ENCODE assay signal across 14 cellular contexts in genomic region chr10:70363292-70363691, GRCh38. TPM values are rescaled to one million over a fixed set of nuclear protein-coding genes. Genes with fewer than 3 reads are reported as not detected.
DNase-seq lines count a peak whose midpoint lies in the region; ATAC-seq and TF ChIP-seq lines count a peak whose summit lies in the region.
"Had no signal": no experiment of that assay in that cellular context is flagged by ENCODE, and none has a peak within 500 bp of the region (broad histone marks: within the 10 kb centered on the region; RNA-seq: fewer than 3 reads in every experiment).

No MANE protein-coding gene starts in this region.

- H3K4me3 Mint-ChIP-seq in natural killer cell treated with Interleukin-12 subunit alpha and Interleukin-12 subunit beta and Interleukin-15 and Interleukin-18, amount 100 ng/mL, for 72 hours: peak overlapping the region; percentile 12
- H3K4me3 Mint-ChIP-seq in natural killer cell: no peak overlapping the region
- H3K4me3 Mint-ChIP-seq: stimulated activated naive CD8-positive, alpha-beta T cell treated with anti-CD3 and anti-CD28 coated beads, Interleukin-15, amount 100 ng/mL, for 72 hours had no signal

- H3K36me3 ChIP-seq in fibroblast of lung (ENCODE audit: control insufficient read depth, insufficient read depth, low read length): no peaks in the 10 kb centered on the region
- no peaks in the 10 kb centered on the region for H3K36me3 ChIP-seq in gastrocnemius medialis
- no peaks in the 10 kb centered on the region for H3K36me3 ChIP-seq in aorta (ENCODE audit: control insufficient read depth in 1 of 2, insufficient read depth in 2 of 2, low read length in 1 of 2)
- H3K36me3 ChIP-seq: HAP-1 had no signal

- 84% methylated on average over 1 of the region's 1 CpG for WGBS in aorta, 2 donors

- in situ Hi-C loops in gastrocnemius medialis (cut with MboI; ENCODE audit: low sequenced_read_pairs in 4 of 4): loop anchor here (5.0 to 10.0 kb wide), 3 partner anchors 88 to 141 kb away; no protein-coding TSS in a partner anchor

- peak overlapping the region in 1 of 4 experiments; percentile 32 for H3K4me3 ChIP-seq in fibroblast of lung (replicated peaks in 1 of 4; ENCODE audit: control extremely low read depth in 1 of 4, insufficient read depth in 1 of 4, low read depth in 3 of 4, low read length in 4 of 4)
- H3K4me3 ChIP-seq in gastrocnemius medialis: peak overlapping the region in 1 of 4 donors; percentile 15
- no peak overlapping the region for H3K4me3 ChIP-seq in aorta (ENCODE audit: low read length in 2 of 2)
- H3K4me3 ChIP-seq: HAP-1 had no signal

- intact Hi-C loops in natural killer cell (cut with micrococcal nuclease): loop anchor here (10.0 kb wide), 1 partner anchor 88 kb away; no protein-coding TSS in a partner anchor
- intact Hi-C loops in gastrocnemius medialis (cut with DNase I; ENCODE audit: low total_unique reads): loop anchor here (5.0 kb wide), 2 partner anchors 41 to 81 kb away; partner anchors contain the start of gene NPFFR1
- intact Hi-C loops in aorta (cut with DNase I): loop anchor here in 1 of 2 donors (5.0 kb wide), 1 partner anchor 66 kb away; no protein-coding TSS in a partner anchor

- H3K27ac ChIP-seq in fibroblast of lung (ENCODE audit: insufficient read depth, low read length) (peak overlapping the region; percentile 80), gastrocnemius medialis (peak overlapping the region; percentile 86 to 91 (median 90)), aorta (ENCODE audit: low read depth in 1 of 2, low read length in 2 of 2) (peak overlapping the region; percentile 12 to 65)

- no peaks in the 10 kb centered on the region for H3K27me3 ChIP-seq in fibroblast of lung (ENCODE audit: control insufficient read depth, insufficient read depth, low read length)
- no peaks in the 10 kb centered on the region for H3K27me3 ChIP-seq in gastrocnemius medialis
- no peaks in the 10 kb centered on the region for H3K27me3 ChIP-seq in aorta (ENCODE audit: control insufficient read depth in 1 of 2, insufficient read depth in 2 of 2, low read length in 1 of 2)

- peak overlapping the region; percentile 78 to 99 for H3K27ac Mint-ChIP-seq in natural killer cell treated with Interleukin-12 subunit alpha and Interleukin-12 subunit beta and Interleukin-15 and Interleukin-18, amount 100 ng/mL, for 72 hours
- H3K27ac Mint-ChIP-seq in natural killer cell: no peak overlapping the region

- no peaks in the 10 kb centered on the region for H3K27me3 Mint-ChIP-seq in natural killer cell treated with Interleukin-12 subunit alpha and Interleukin-12 subunit beta and Interleukin-15 and Interleukin-18, amount 100 ng/mL, for 72 hours
- no peaks in the 10 kb centered on the region for H3K27me3 Mint-ChIP-seq in natural killer cell (ENCODE audit: low read depth in 2 of 2)
- H3K27me3 Mint-ChIP-seq: stimulated activated naive CD8-positive, alpha-beta T cell treated with anti-CD3 and anti-CD28 coated beads, Interleukin-15, amount 100 ng/mL, for 72 hours had no signal

- no peak for ATAC-seq in natural killer cell treated with Interleukin-12 subunit alpha and Interleukin-12 subunit beta and Interleukin-15 and Interleukin-18, amount 100 ng/mL, for 72 hours
- ATAC-seq in natural killer cell: no peak
- ATAC-seq in gastrocnemius medialis: no peak
- no peak for ATAC-seq in aorta (ENCODE audit: low FRiP score)

- H3K36me3 Mint-ChIP-seq in natural killer cell treated with Interleukin-12 subunit alpha and Interleukin-12 subunit beta and Interleukin-15 and Interleukin-18, amount 100 ng/mL, for 72 hours: no peaks in the 10 kb centered on the region
- no peaks in the 10 kb centered on the region for H3K36me3 Mint-ChIP-seq in natural killer cell

- H3K4me2 ChIP-seq in fibroblast of lung (ENCODE audit: extremely low read depth, insufficient read depth, low read length): no peak overlapping the region

- TF ChIP-seq POLR2A in gastrocnemius medialis (IDR thresholded peaks at IDR 0.05): no peak

- no peaks in the 10 kb centered on the region for H3K9me3 ChIP-seq in fibroblast of lung (ENCODE audit: control insufficient read depth, insufficient read depth, low read depth, low read length)
- H3K9me3 ChIP-seq in gastrocnemius medialis: no peaks in the 10 kb centered on the region
- H3K9me3 ChIP-seq in aorta (ENCODE audit: control insufficient read depth, low read length): no peaks in the 10 kb centered on the region
- H3K9me3 ChIP-seq: HAP-1 had no signal

- no peak overlapping the region for H2AFZ ChIP-seq in fibroblast of lung (ENCODE audit: low read length)

- no peak for TF ChIP-seq CTCF in natural killer cell (IDR thresholded peaks at IDR 0.05)
- TF ChIP-seq CTCF in fibroblast of lung (conservative IDR thresholded peaks at IDR 0.05 in 1 of 2, IDR thresholded peaks at IDR 0.05 in 1 of 2; ENCODE audit: low read depth in 1 of 2, low read length in 2 of 2): no peak
- no peak for TF ChIP-seq CTCF in gastrocnemius medialis (IDR thresholded peaks at IDR 0.05 in 4 of 5, conservative IDR thresholded peaks at IDR 0.05 in 1 of 5)

- no peak overlapping the region for H3K9ac ChIP-seq in fibroblast of lung (ENCODE audit: insufficient read depth, low read length)

- peaks cover 38 to 52% of the 10 kb centered on the region in 2 donors for H3K4me1 Mint-ChIP-seq in natural killer cell treated with Interleukin-12 subunit alpha and Interleukin-12 subunit beta and Interleukin-15 and Interleukin-18, amount 100 ng/mL, for 72 hours (ENCODE audit: low read depth in 2 of 2)
- peaks cover 9% of the 10 kb centered on the region in 2 donors for H3K4me1 Mint-ChIP-seq in natural killer cell

- H3K9me3 Mint-ChIP-seq in natural killer cell treated with Interleukin-12 subunit alpha and Interleukin-12 subunit beta and Interleukin-15 and Interleukin-18, amount 100 ng/mL, for 72 hours: no peaks in the 10 kb centered on the region
- H3K9me3 Mint-ChIP-seq in natural killer cell: no peaks in the 10 kb centered on the region
- H3K9me3 Mint-ChIP-seq: stimulated activated naive CD8-positive, alpha-beta T cell treated with anti-CD3 and anti-CD28 coated beads, Interleukin-15, amount 100 ng/mL, for 72 hours had no signal

- no peak for DNase-seq in natural killer cell treated with Interleukin-12 subunit alpha and Interleukin-12 subunit beta and Interleukin-15 and Interleukin-18, amount 100 ng/mL, for 72 hours (ENCODE audit: low spot score)
- DNase-seq in natural killer cell: no peak
- DNase-seq in fibroblast of lung (ENCODE audit: low read depth in 2 of 2): no peak
- no peak for DNase-seq in gastrocnemius medialis
- DNase-seq in aorta: no peak
- no peak for DNase-seq in NCI-H1092 treated with DMSO at 0.1 percent for 48 hours (lab: John Stamatoyannopoulos, UW)
- DNase-seq in NCI-H748 (lab: John Stamatoyannopoulos, UW; ENCODE audit: unreplicated experiment): no peak
- DNase-seq in NCI-H524 (lab: John Stamatoyannopoulos, UW): no peak
- DNase-seq: activated gamma-delta T cell treated with Interleukin-2 at 50 U/mL for 16 hours; KG1; NCI-H146; NCI-H510A treated with DMSO at 0.1 percent for 48 hours; stimulated activated naive CD8-positive, alpha-beta T cell treated with anti-CD3 and anti-CD28 coated beads, Interleukin-15, amount 100 ng/mL, for 72 hours had no signal

- H3K4me1 ChIP-seq in fibroblast of lung (ENCODE audit: control insufficient read depth, extremely low read depth, insufficient read depth, low read length) (peaks cover 16% of the 10 kb centered on the region), gastrocnemius medialis (peaks cover 18 to 20% of the 10 kb centered on the region in 2 donors), aorta (ENCODE audit: control insufficient read depth in 1 of 2, insufficient read depth in 2 of 2, low read length in 2 of 2) (no peaks in the 10 kb centered on the region)
- H3K4me1 ChIP-seq: HAP-1 had no signal

- H3K79me2 ChIP-seq in fibroblast of lung (ENCODE audit: control insufficient read depth, insufficient read depth, low read length): no peaks in the 10 kb centered on the region

- no peaks in the 10 kb centered on the region for H4K20me1 ChIP-seq in fibroblast of lung (ENCODE audit: control insufficient read depth, extremely low read depth, insufficient read depth, low read length)

RNA-seq across cellular contexts. Expression of gene LRRC20, which starts 19.1 kb away (rescaled TPM):
- 10 to 100 TPM in 1 of 2 donors, 1 to 10 TPM in 1; 6.5 to 17.1 TPM for total RNA-seq in natural killer cell treated with Interleukin-12 subunit alpha and Interleukin-12 subunit beta and Interleukin-15 and Interleukin-18, amount 100 ng/mL, for 72 hours
- total RNA-seq in natural killer cell (1 to 10 TPM; 1.2 to 1.5 (median 1.3) TPM), fibroblast of lung (6.4 and 8.8 TPM in 2 replicates), gastrocnemius medialis (100 to 1,000 TPM; 104 to 220 (median 128) TPM), aorta (1 to 10 TPM; 1.9 to 5.6 TPM)
- polyA plus RNA-seq in fibroblast of lung (8.4 and 13.2 TPM in 2 replicates), aorta (1 to 10 TPM; 3.8 to 4.0 TPM)
- 7.5 and 12.4 TPM in 2 replicates for polyA plus RNA-seq in fibroblast of lung (2012)
- 18.1 and 18.6 TPM in 2 replicates for polyA minus RNA-seq in fibroblast of lung (ENCODE audit: low replicate concordance)

RNA-seq across cellular contexts. Expression of gene EIF4EBP2, which starts 40.7 kb away (rescaled TPM):
- total RNA-seq in natural killer cell treated with Interleukin-12 subunit alpha and Interleukin-12 subunit beta and Interleukin-15 and Interleukin-18, amount 100 ng/mL, for 72 hours: 10 to 100 TPM; 49.8 to 54.6 TPM
- total RNA-seq in natural killer cell: 10 to 100 TPM; 60.6 to 71.6 (median 71.1) TPM
- total RNA-seq in fibroblast of lung: 18.0 and 21.8 TPM in 2 replicates
- polyA plus RNA-seq in fibroblast of lung: 41.5 and 44.9 TPM in 2 replicates
- polyA plus RNA-seq in fibroblast of lung (2012): 25.9 and 30.3 TPM in 2 replicates
- polyA minus RNA-seq in fibroblast of lung (ENCODE audit: low replicate concordance): 25.6 and 26.2 TPM in 2 replicates
- 100 to 1,000 TPM in 3 of 4 donors, 10 to 100 TPM in 1; 58.4 to 141 (median 107) TPM for total RNA-seq in gastrocnemius medialis
- total RNA-seq in aorta: 10 to 100 TPM; 50.4 to 60.5 TPM
- polyA plus RNA-seq in aorta: 10 to 100 TPM; 27.6 to 39.2 TPM

Comparison
In these comparisons a context has a peak if more than half of its experiments do, and no peak if none do; other contexts are left out.
1. H3K27ac Mint-ChIP-seq: peak in natural killer cell treated with Interleukin-12 subunit alpha and Interleukin-12 subunit beta and Interleukin-15 and Interleukin-18, amount 100 ng/mL, for 72 hours (2 of 2); none in natural killer cell (0 of 2).
2. H3K27ac ChIP-seq: peak in every context shown above with its lines; median percentile 90 in gastrocnemius medialis; 80 in fibroblast of lung; 38 in aorta.
3. RNA of gene LRRC20, which starts 19.1 kb away (total RNA-seq): 104 to 220 TPM in gastrocnemius medialis; 6.5 to 17.1 TPM in natural killer cell treated with Interleukin-12 subunit alpha and Interleukin-12 subunit beta and Interleukin-15 and Interleukin-18, amount 100 ng/mL, for 72 hours, 6.4 to 8.8 TPM in fibroblast of lung, 1.9 to 5.6 TPM in aorta and 1.2 to 1.5 TPM in natural killer cell; every median in the first group is over 4 times any median in the second.